In the genomic region with DNA sequence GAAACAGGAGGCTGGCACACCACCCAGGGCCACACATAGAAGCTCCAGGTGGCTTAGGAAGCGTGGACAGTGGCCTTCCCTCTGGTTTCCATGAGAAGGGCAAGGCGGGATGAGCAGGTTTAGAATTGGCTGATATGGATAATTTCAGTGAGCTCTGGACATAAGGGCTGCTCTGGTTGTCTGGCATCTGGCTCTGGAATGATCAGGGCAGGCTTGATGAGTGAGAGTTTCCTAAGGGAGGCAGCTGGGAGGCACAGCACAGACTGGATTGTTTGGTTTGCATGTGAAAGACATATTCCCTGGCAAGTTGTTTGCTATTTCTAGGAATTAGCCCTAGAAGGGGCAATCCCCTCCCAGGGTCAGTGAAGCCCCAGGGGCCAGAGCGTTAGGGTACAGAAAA, we compare ENCODE assay signal across 30 cellular contexts.
"Had no signal": no experiment of that assay in that cellular context is flagged by ENCODE, and none has a peak within 500 bp of the region (broad histone marks: within the 10 kb centered on the region; RNA-seq: fewer than 3 reads in every experiment).

No MANE protein-coding gene starts in this region.

- H3K27ac Mint-ChIP-seq: activated CD4-positive, alpha-beta T cell treated with anti-CD3 and anti-CD28 coated beads for 36 hours; activated CD4-positive, alpha-beta T cell treated with anti-CD3 and anti-CD28 coated beads, Interleukin-2, amount 10 ng/mL, durations not matched to agents 7 days and 5 days; activated naive CD4-positive, alpha-beta T cell treated with anti-CD3 and anti-CD28 coated beads for 36 hours; activated naive CD4-positive, alpha-beta T cell treated with anti-CD3 and anti-CD28 coated beads, Interleukin-2, amount 50 U/mL, for 72 hours; activated T-helper 1 cell treated with anti-CD3 and anti-CD28 coated beads, Interleukin-12 subunit alpha, Interleukin-12 subunit beta, Interleukin-2, Interleukin-4 antibody, amounts not matched to agents 30 ng/mL and 10 ng/mL and 1 ng/mL, durations not matched to agents 14 hours and 24 hours and 36 hours; IgD-negative memory B cell; T-helper 1 cell treated with Interleukin-12 subunit alpha and Interleukin-12 subunit beta and Interleukin-4 antibody, amounts not matched to agents 30 μg/mL and 1 μg/mL, for 36 hours; T-helper 2 cell treated with Interferon-gamma antibody and Interleukin-4, amounts not matched to agents 5 μg/mL and 100 μg/mL, for 36 hours; WTC11 had no signal

- H3K27me3 Mint-ChIP-seq: brain had no signal

- H3K36me3 Mint-ChIP-seq: activated naive CD4-positive, alpha-beta T cell treated with anti-CD3 and anti-CD28 coated beads, Interleukin-2, amount 50 U/mL, for 72 hours; brain; IgD-negative memory B cell; WTC11 had no signal

- H3K9me3 Mint-ChIP-seq: activated CD4-positive, alpha-beta T cell treated with anti-CD3 and anti-CD28 coated beads, Interleukin-2, amount 10 ng/mL, durations not matched to agents 7 days and 5 days; activated naive CD4-positive, alpha-beta T cell treated with anti-CD3 and anti-CD28 coated beads for 36 hours; activated T-cell treated with anti-CD3 and anti-CD28 coated beads, Interleukin-2, amount 50 U/mL, for 4 hours; activated T-helper 1 cell treated with anti-CD3 and anti-CD28 coated beads, Interleukin-12 subunit alpha, Interleukin-12 subunit beta, Interleukin-2, Interleukin-4 antibody, amounts not matched to agents 30 ng/mL and 10 ng/mL and 1 ng/mL, durations not matched to agents 14 hours and 24 hours and 36 hours; T-helper 1 cell treated with Interleukin-12 subunit alpha and Interleukin-12 subunit beta and Interleukin-4 antibody, amounts not matched to agents 30 μg/mL and 1 μg/mL, for 36 hours; T-helper 2 cell treated with Interferon-gamma antibody and Interleukin-4, amounts not matched to agents 5 μg/mL and 100 μg/mL, for 36 hours; WTC11 had no signal

- H3K4me3 Mint-ChIP-seq: activated CD4-positive, alpha-beta T cell treated with anti-CD3 and anti-CD28 coated beads for 36 hours; activated CD4-positive, alpha-beta T cell treated with anti-CD3 and anti-CD28 coated beads, Interleukin-2, amount 10 ng/mL, durations not matched to agents 7 days and 5 days; activated naive CD4-positive, alpha-beta T cell treated with anti-CD3 and anti-CD28 coated beads for 36 hours; activated T-cell treated with anti-CD3 and anti-CD28 coated beads, Interleukin-2, amount 50 U/mL, for 4 hours; activated T-helper 1 cell treated with anti-CD3 and anti-CD28 coated beads, Interleukin-12 subunit alpha, Interleukin-12 subunit beta, Interleukin-2, Interleukin-4 antibody, amounts not matched to agents 30 ng/mL and 10 ng/mL and 1 ng/mL, durations not matched to agents 14 hours and 24 hours and 36 hours; brain; IgD-negative memory B cell; T-helper 1 cell treated with Interleukin-12 subunit alpha and Interleukin-12 subunit beta and Interleukin-4 antibody, amounts not matched to agents 30 μg/mL and 1 μg/mL, for 36 hours; T-helper 2 cell treated with Interferon-gamma antibody and Interleukin-4, amounts not matched to agents 5 μg/mL and 100 μg/mL, for 36 hours; WTC11 had no signal

- DNase-seq: activated CD4-positive, alpha-beta T cell treated with anti-CD3 and anti-CD28 coated beads for 36 hours; activated CD4-positive, alpha-beta T cell treated with anti-CD3 and anti-CD28 coated beads, Interleukin-2, amount 10 ng/mL, durations not matched to agents 7 days and 5 days; activated CD4-positive, alpha-beta T cell treated with anti-CD3 and anti-CD28 coated beads, Interleukin-2, amount 50 U/mL, for 48 hours; activated CD8-positive, alpha-beta memory T cell treated with anti-CD3 and anti-CD28 coated beads, Interleukin-2, amount 50 U/mL, for 4 hours; activated gamma-delta T cell treated with Interleukin-2 at 50 U/mL for 16 hours; activated naive CD4-positive, alpha-beta T cell treated with anti-CD3 and anti-CD28 coated beads for 36 hours; activated T-cell treated with anti-CD3 and anti-CD28 coated beads for 4 hours; activated T-cell treated with anti-CD3 and anti-CD28 coated beads, Interleukin-2, amount 50 U/mL, for 4 hours; adrenal gland; anterior cingulate cortex; cerebellar nuclear complex; Kasumi-1; KBM-7; MG63; NCI-H1048; NCI-H1417; NCI-H146; NCI-H1930; NCI-H2081 treated with DMSO at 0.1 percent for 48 hours; NCI-H510A; NCI-H774; SHP77 treated with DMSO at 0.1 percent for 48 hours; SK-N-SH had no signal

- H3K4me1 Mint-ChIP-seq: activated CD4-positive, alpha-beta T cell treated with anti-CD3 and anti-CD28 coated beads for 36 hours; activated CD4-positive, alpha-beta T cell treated with anti-CD3 and anti-CD28 coated beads, Interleukin-2, amount 10 ng/mL, durations not matched to agents 7 days and 5 days; brain; IgD-negative memory B cell had no signal
